15 cellular contexts compared by ENCODE assay signal in the genomic region with DNA sequence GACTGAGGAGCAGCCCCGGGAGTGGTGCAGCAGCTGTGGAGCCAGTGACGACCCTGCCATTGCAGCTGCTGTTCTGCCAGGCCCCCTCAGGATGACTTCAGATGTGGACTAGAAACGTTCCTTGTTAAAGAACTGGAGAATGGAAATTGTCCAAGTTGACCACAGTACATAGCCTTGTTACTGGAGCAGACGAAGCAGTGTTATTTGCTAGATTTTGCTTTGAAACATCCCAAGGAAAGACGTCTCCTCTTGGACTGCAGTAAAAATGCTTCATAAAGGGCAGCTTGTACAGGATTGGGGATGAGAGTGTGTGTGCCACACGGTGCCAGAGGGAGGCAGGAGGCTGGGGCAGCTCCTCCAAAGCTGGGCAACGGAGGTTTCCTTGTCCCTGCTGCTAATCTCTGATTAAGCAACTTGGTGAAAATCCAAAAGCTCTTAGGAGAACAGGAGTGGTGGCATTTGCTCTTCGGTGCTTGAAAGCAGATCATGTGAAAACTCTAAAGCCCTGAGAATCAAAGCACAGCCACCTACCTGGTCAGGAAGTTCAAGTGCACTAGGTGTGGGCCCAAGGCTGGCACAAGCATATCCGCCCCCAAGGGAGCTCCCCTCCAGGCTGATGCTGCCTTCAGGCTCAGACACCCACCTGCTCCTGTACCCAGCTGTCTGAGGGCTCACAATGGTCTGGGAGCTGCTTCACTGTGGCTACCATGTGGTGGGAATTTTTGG. TPM values are rescaled to one million over a fixed set of nuclear protein-coding genes. Genes with fewer than 3 reads are reported as not detected.
DNase-seq lines count a peak whose midpoint lies in the region; ATAC-seq and TF ChIP-seq lines count a peak whose summit lies in the region.
"Had no signal": no experiment of that assay in that cellular context is flagged by ENCODE, and none has a peak within 500 bp of the region (broad histone marks: within the 10 kb centered on the region; RNA-seq: fewer than 3 reads in every experiment).

No MANE protein-coding gene starts in this region.

- H3K4me3 ChIP-seq in DND-41 (ENCODE audit: low read depth in 1 of 2, low read length in 2 of 2) = no peak overlapping the region
- H3K4me3 ChIP-seq in SJCRH30 = no peak overlapping the region
- H3K4me3 ChIP-seq in mucosa of descending colon = no peak overlapping the region

- H3K9ac ChIP-seq in DND-41 (ENCODE audit: low read depth, low read length) = no peak overlapping the region

- no peak for TF ChIP-seq CTCF in DND-41 (IDR thresholded peaks at IDR 0.05; ENCODE audit: borderline replicate concordance, extremely low read depth, low read length, poor library complexity, severe bottlenecking)
- TF ChIP-seq CTCF in mucosa of descending colon (IDR thresholded peaks at IDR 0.05) = no peak

- H4K20me1 ChIP-seq in DND-41 (ENCODE audit: insufficient read depth, low read length) = no peaks in the 10 kb centered on the region

- ATAC-seq in DND-41 (ENCODE audit: insufficient read depth, low read depth) (peak; percentile 70), HG03159 (IDR thresholded peaks at IDR 0.05; ENCODE audit: unreplicated experiment) (no peak), mucosa of descending colon (no peak)
- ATAC-seq: stimulated activated memory B cell treated with anti-CD40 and anti-IgM and Interleukin-4, amounts not matched to agents 10 μg/mL and 1 μg/mL and 100 μg/mL, for 72 hours had no signal

- 0 out of 2 replicates have a peak overlapping the region, but pooled peaks have one; percentile 35 for H2AFZ ChIP-seq in DND-41 (ENCODE audit: low read depth, low read length)

- intact Hi-C loops in mucosa of descending colon (cut with DNase I, micrococcal nuclease) = no loop called here

- H3K9me3 ChIP-seq in DND-41 (ENCODE audit: insufficient read depth, low read length, severe bottlenecking) = no peaks in the 10 kb centered on the region
- no peaks in the 10 kb centered on the region for H3K9me3 ChIP-seq in SJCRH30 (replicated peaks)
- no peaks in the 10 kb centered on the region for H3K9me3 ChIP-seq in mucosa of descending colon

- H3K27ac ChIP-seq in DND-41 (ENCODE audit: low read length) (no peak overlapping the region), SJCRH30 (peak overlapping the region; percentile 73)

- H3K27me3 ChIP-seq in DND-41 (ENCODE audit: insufficient read depth, low read length, poor library complexity) (no peaks in the 10 kb centered on the region), SJCRH30 (no peaks in the 10 kb centered on the region)

- no peaks in the 10 kb centered on the region for H3K79me2 ChIP-seq in DND-41 (ENCODE audit: insufficient read depth, low read length)

- DNase-seq in DND-41 = peak; percentile 34
- peak; percentile 80 to 86 for DNase-seq in SJCRH30
- DNase-seq in globus pallidus (ENCODE audit: low spot score) = peak; percentile 78
- DNase-seq in pons (ENCODE audit: low spot score) = peak; percentile 88
- DNase-seq in DMS79 (lab: John Stamatoyannopoulos, UW) = no peak
- DNase-seq in activated effector memory CD4-positive, alpha-beta T cell treated with anti-CD3 and anti-CD28 coated beads, Interleukin-2, amount 50 U/mL, for 16 hours = no peak
- DNase-seq in mucosa of descending colon = no peak
- DNase-seq: activated B cell treated with CpG ODN at 0.5 μM for 24 hours; activated T-cell treated with anti-CD3 and anti-CD28 coated beads, Interleukin-2, amount 50 U/mL, for 48 hours; NCI-H1092; NCI-H526 treated with DMSO at 0.1 percent for 48 hours; SIG-M5 had no signal

- H3K4me1 ChIP-seq in DND-41 (ENCODE audit: insufficient read depth, low read length) (peaks cover 27% of the 10 kb centered on the region), SJCRH30 (peaks cover 49% of the 10 kb centered on the region), mucosa of descending colon (ENCODE audit: low read depth) (no peaks in the 10 kb centered on the region)

- H3K36me3 ChIP-seq in DND-41 (ENCODE audit: insufficient read depth, low read length) = no peaks in the 10 kb centered on the region
- H3K36me3 ChIP-seq in SJCRH30 = no peaks in the 10 kb centered on the region
- no peaks in the 10 kb centered on the region for H3K36me3 ChIP-seq in mucosa of descending colon (ENCODE audit: low read depth)

- H3K4me2 ChIP-seq in DND-41 (ENCODE audit: insufficient read depth, low read length) = no peak overlapping the region

RNA-seq across cellular contexts. Expression of gene SHISA2, which starts 34.5 kb away (rescaled TPM):
- total RNA-seq in SJCRH30 (2014; rRNA removed; shearing (Covaris generic)) = 43.1 and 48.7 TPM in 2 replicates
- under 1 TPM; 0.26 to 0.43 (median 0.32) TPM for total RNA-seq in mucosa of descending colon
- total RNA-seq: activated B cell treated with CpG ODN at 0.5 μM for 24 hours, HT-29 had no signal

Comparison
In these comparisons a context has a peak if more than half of its experiments do, and no peak if none do; other contexts are left out.
1. DNase-seq: peak in DND-41 (single experiment), SJCRH30 (2 of 2), globus pallidus (single experiment) and pons (single experiment); none in DMS79 (single experiment), activated effector memory CD4-positive, alpha-beta T cell treated with anti-CD3 and anti-CD28 coated beads, Interleukin-2, amount 50 U/mL, for 16 hours (single experiment) and mucosa of descending colon (0 of 3).
2. RNA of gene SHISA2, which starts 34.5 kb away (total RNA-seq): 43.1 to 48.7 TPM in SJCRH30; 0.26 to 0.43 TPM in mucosa of descending colon; every median in the first group is over 10 times any median in the second.